17 cellular contexts compared by ENCODE assay signal in genomic region chr14:51566831-51567582, GRCh38.
DNase-seq lines count a peak whose midpoint lies in the region; ATAC-seq, FAIRE-seq and TF ChIP-seq lines count a peak whose summit lies in the region.
"Had no signal": no experiment of that assay in that cellular context is flagged by ENCODE, and none has a peak within 500 bp of the region (broad histone marks: within the 10 kb centered on the region; RNA-seq: fewer than 3 reads in every experiment).

No MANE protein-coding gene starts in this region.

- no peaks in the 10 kb centered on the region for H3K36me3 ChIP-seq in astrocyte (ENCODE audit: insufficient read depth, low read length)
- H3K36me3 ChIP-seq: ascending aorta, BE2C had no signal

- peaks cover 36% of the 10 kb centered on the region for H3K4me1 Mint-ChIP-seq in astrocyte (ENCODE audit: low read depth, unreplicated experiment)
- H3K4me1 Mint-ChIP-seq in activated T-helper 1 cell treated with anti-CD3 and anti-CD28 coated beads, Interleukin-12 subunit alpha, Interleukin-12 subunit beta, Interleukin-2, Interleukin-4 antibody, amounts not matched to agents 30 ng/mL and 10 ng/mL and 1 ng/mL, durations not matched to agents 14 hours and 24 hours and 36 hours (ENCODE audit: low read depth), result peaks cover 11% of the 10 kb centered on the region

- DNase-seq in stimulated activated CD4-positive, alpha-beta T cell treated with anti-CD3 and anti-CD28 coated beads, Interleukin-1b, Interleukin-23, amount 100 ng/mL, for 48 hours, result peak; percentile 1
- DNase-seq in stimulated activated CD4-positive, alpha-beta T cell treated with anti-CD3 and anti-CD28 coated beads, Interleukin-4, amount 100 ng/mL, for 4 hours, result no peak
- DNase-seq in astrocyte (ENCODE audit: low read depth) (no peak), medulla oblongata (ENCODE audit: extremely low spot score) (no peak), putamen (ENCODE audit: low spot score) (no peak)
- no peak for DNase-seq in activated T-helper 1 cell treated with anti-CD3 and anti-CD28 coated beads, Interleukin-12 subunit alpha, Interleukin-12 subunit beta, Interleukin-2, Interleukin-4 antibody, amounts not matched to agents 30 ng/mL and 10 ng/mL and 1 ng/mL, durations not matched to agents 14 hours and 24 hours and 36 hours (ENCODE audit: low spot score)
- DNase-seq: BE2C; esophagus squamous epithelium; left ventricle myocardium superior; NCI-H2029; stimulated activated CD8-positive, alpha-beta memory T cell treated with anti-CD3 and anti-CD28 coated beads, Interleukin-4, amount 100 ng/mL, for 48 hours had no signal

- no peaks in the 10 kb centered on the region for H3K79me2 ChIP-seq in astrocyte (ENCODE audit: insufficient read depth, low read length)
- H3K79me2 ChIP-seq: hepatocyte had no signal

- H2AFZ ChIP-seq in astrocyte (ENCODE audit: low read depth, low read length), result no peak overlapping the region
- H2AFZ ChIP-seq: hepatocyte had no signal

- no peak overlapping the region for H3K27ac ChIP-seq in astrocyte (ENCODE audit: low read depth, low read length)
- H3K27ac ChIP-seq: ascending aorta, hepatocyte, SK-N-MC had no signal

- H3K9ac ChIP-seq in astrocyte (ENCODE audit: low read length), result no peak overlapping the region

- peaks cover 11% of the 10 kb centered on the region for H3K4me1 ChIP-seq in astrocyte (ENCODE audit: insufficient read depth, low read length)
- H3K4me1 ChIP-seq: ascending aorta, BE2C had no signal

- no peak overlapping the region for H3K27ac Mint-ChIP-seq in astrocyte (ENCODE audit: unreplicated experiment)
- no peak overlapping the region for H3K27ac Mint-ChIP-seq in activated T-helper 1 cell treated with anti-CD3 and anti-CD28 coated beads, Interleukin-12 subunit alpha, Interleukin-12 subunit beta, Interleukin-2, Interleukin-4 antibody, amounts not matched to agents 30 ng/mL and 10 ng/mL and 1 ng/mL, durations not matched to agents 14 hours and 24 hours and 36 hours
- H3K27ac Mint-ChIP-seq: type B pancreatic cell had no signal

- H3K27me3 Mint-ChIP-seq in astrocyte (ENCODE audit: low read depth, unreplicated experiment), result no peaks in the 10 kb centered on the region
- H3K27me3 Mint-ChIP-seq in activated T-helper 1 cell treated with anti-CD3 and anti-CD28 coated beads, Interleukin-12 subunit alpha, Interleukin-12 subunit beta, Interleukin-2, Interleukin-4 antibody, amounts not matched to agents 30 ng/mL and 10 ng/mL and 1 ng/mL, durations not matched to agents 14 hours and 24 hours and 36 hours (ENCODE audit: insufficient read depth), result peaks cover 4% of the 10 kb centered on the region
- H3K27me3 Mint-ChIP-seq: type B pancreatic cell had no signal

- H3K27me3 ChIP-seq in astrocyte (ENCODE audit: insufficient read depth, low read length), result no peaks in the 10 kb centered on the region
- H3K27me3 ChIP-seq: ascending aorta, BE2C, esophagus squamous epithelium, hepatocyte had no signal

- no peak overlapping the region for H3K4me3 ChIP-seq in astrocyte (ENCODE audit: insufficient read depth, low read depth, low read length)
- H3K4me3 ChIP-seq: ascending aorta, esophagus squamous epithelium, hepatocyte, SK-N-MC had no signal

- H3K4me2 ChIP-seq in astrocyte (ENCODE audit: low read length), result no peak overlapping the region
- H3K4me2 ChIP-seq: hepatocyte had no signal

- intact Hi-C loops in activated T-helper 1 cell treated with anti-CD3 and anti-CD28 coated beads, Interleukin-12 subunit alpha, Interleukin-12 subunit beta, Interleukin-2, Interleukin-4 antibody, amounts not matched to agents 30 ng/mL and 10 ng/mL and 1 ng/mL, durations not matched to agents 14 hours and 24 hours and 36 hours (cut with micrococcal nuclease), result no loop called here

- peaks cover 15% of the 10 kb centered on the region for H3K36me3 Mint-ChIP-seq in astrocyte (ENCODE audit: low read depth, unreplicated experiment)
- no peaks in the 10 kb centered on the region for H3K36me3 Mint-ChIP-seq in activated T-helper 1 cell treated with anti-CD3 and anti-CD28 coated beads, Interleukin-12 subunit alpha, Interleukin-12 subunit beta, Interleukin-2, Interleukin-4 antibody, amounts not matched to agents 30 ng/mL and 10 ng/mL and 1 ng/mL, durations not matched to agents 14 hours and 24 hours and 36 hours (ENCODE audit: low read depth)

- H3K4me3 Mint-ChIP-seq in astrocyte (ENCODE audit: unreplicated experiment), result peak overlapping the region; percentile 54
- H3K4me3 Mint-ChIP-seq in activated T-helper 1 cell treated with anti-CD3 and anti-CD28 coated beads, Interleukin-12 subunit alpha, Interleukin-12 subunit beta, Interleukin-2, Interleukin-4 antibody, amounts not matched to agents 30 ng/mL and 10 ng/mL and 1 ng/mL, durations not matched to agents 14 hours and 24 hours and 36 hours, result no peak overlapping the region
- H3K4me3 Mint-ChIP-seq: type B pancreatic cell had no signal

- peaks cover 3% of the 10 kb centered on the region for H3K9me3 Mint-ChIP-seq in astrocyte (ENCODE audit: unreplicated experiment)
- H3K9me3 Mint-ChIP-seq in activated T-helper 1 cell treated with anti-CD3 and anti-CD28 coated beads, Interleukin-12 subunit alpha, Interleukin-12 subunit beta, Interleukin-2, Interleukin-4 antibody, amounts not matched to agents 30 ng/mL and 10 ng/mL and 1 ng/mL, durations not matched to agents 14 hours and 24 hours and 36 hours, result no peaks in the 10 kb centered on the region

- FAIRE-seq in astrocyte (lab: Jason Lieb, UNC), result no peak
- FAIRE-seq: H1 had no signal

- no peak for TF ChIP-seq CTCF in astrocyte (IDR thresholded peaks at IDR 0.05; ENCODE audit: insufficient read depth, low read depth, low read length)

- ATAC-seq in HG03354 (IDR thresholded peaks at IDR 0.05; ENCODE audit: poor library complexity, severe bottlenecking, unreplicated experiment), result peak; percentile 72
- ATAC-seq: left ventricle myocardium superior had no signal

- no peaks in the 10 kb centered on the region for H4K20me1 ChIP-seq in astrocyte (ENCODE audit: insufficient read depth, low read length)

- H3K9me3 ChIP-seq in astrocyte (ENCODE audit: insufficient read depth, low read depth, low read length), result no peaks in the 10 kb centered on the region
- H3K9me3 ChIP-seq: ascending aorta, BE2C, esophagus squamous epithelium had no signal
